In genomic region chr2:121095257-121096080, GRCh38 we compare ENCODE assay signal across 8 cellular contexts.
DNase-seq lines count a peak whose midpoint lies in the region; ATAC-seq and TF ChIP-seq lines count a peak whose summit lies in the region.

No MANE protein-coding gene starts in this region.

- no peak overlapping the region for H3K4me3 ChIP-seq in brain microvascular endothelial cell (ENCODE audit: low read depth, low read length)

- H3K36me3 Mint-ChIP-seq in HFFc6 (ENCODE audit: low read depth) = no peaks in the 10 kb centered on the region
- H3K36me3 Mint-ChIP-seq in type B pancreatic cell = no peaks in the 10 kb centered on the region

- H3K27me3 Mint-ChIP-seq in HFFc6 (ENCODE audit: insufficient read depth) (peaks cover 30% of the 10 kb centered on the region), type B pancreatic cell (peaks cover 16% of the 10 kb centered on the region)

- H3K27ac Mint-ChIP-seq in HFFc6 (no peak overlapping the region), type B pancreatic cell (no peak overlapping the region)

- in situ Hi-C loops in brain microvascular endothelial cell (cut with HindIII; ENCODE audit: low pct_ligation_motif_present, low sequenced_read_pairs) = no loop called here

- no peaks in the 10 kb centered on the region for H3K36me3 ChIP-seq in brain microvascular endothelial cell (replicated peaks)

- H3K4me1 Mint-ChIP-seq in HFFc6 (ENCODE audit: low read depth) = peaks cover 23% of the 10 kb centered on the region
- peaks cover 7% of the 10 kb centered on the region for H3K4me1 Mint-ChIP-seq in type B pancreatic cell (ENCODE audit: unreplicated experiment)

- peak; percentile 52 for DNase-seq in SIG-M5 treated with dmso at 0.1 percent for 504 hours (lab: John Stamatoyannopoulos, UW; ENCODE audit: unreplicated experiment)
- DNase-seq in SIG-M5 (lab: John Stamatoyannopoulos, UW) = no peak
- DNase-seq in HFFc6 = peak; percentile 53
- DNase-seq in NCI-H524 treated with DMSO at 0.1 percent for 48 hours (lab: John Stamatoyannopoulos, UW) = peak; percentile 36
- DNase-seq in brain microvascular endothelial cell = peak; percentile 60
- peak; percentile 78 for DNase-seq in kidney tubule cell (ENCODE audit: low spot score)
- no peak for DNase-seq in type B pancreatic cell (ENCODE audit: extremely low spot score, unreplicated experiment)

- no peak overlapping the region for H3K4me3 Mint-ChIP-seq in HFFc6
- H3K4me3 Mint-ChIP-seq in type B pancreatic cell = no peak overlapping the region

- H3K27ac ChIP-seq in brain microvascular endothelial cell = no peak overlapping the region

- H3K27me3 ChIP-seq in brain microvascular endothelial cell (replicated peaks) = peaks cover 3% of the 10 kb centered on the region

- no peak for ATAC-seq in HG03108 (IDR thresholded peaks at IDR 0.05; ENCODE audit: unreplicated experiment)

- no peaks in the 10 kb centered on the region for H3K9me3 Mint-ChIP-seq in HFFc6
- no peaks in the 10 kb centered on the region for H3K9me3 Mint-ChIP-seq in type B pancreatic cell

- TF ChIP-seq CTCF in HFFc6 (IDR thresholded peaks at IDR 0.05) (peak; percentile 86), brain microvascular endothelial cell (IDR thresholded peaks at IDR 0.05; ENCODE audit: low read depth, low read length, missing control alignments) (peak; percentile 88), type B pancreatic cell (conservative IDR thresholded peaks at IDR 0.05) (peak; percentile 85)

Comparison
In these comparisons a context has a peak if more than half of its experiments do, and no peak if none do; other contexts are left out.
1. DNase-seq: peak in SIG-M5 treated with dmso at 0.1 percent for 504 hours (single experiment), HFFc6 (single experiment), NCI-H524 treated with DMSO at 0.1 percent for 48 hours (single experiment), brain microvascular endothelial cell (single experiment) and kidney tubule cell (single experiment); none in SIG-M5 (single experiment) and type B pancreatic cell (single experiment).
2. Peak in every context shown above with its lines, with median percentiles within 50 percentile points of each other: CTCF ChIP-seq.